ENCODE assay signal across 15 cellular contexts in genomic region chr7:80725181-80725611, GRCh38.
DNase-seq lines count a peak whose midpoint lies in the region; TF ChIP-seq lines count a peak whose summit lies in the region.
"Had no signal": no experiment of that assay in that cellular context is flagged by ENCODE, and none has a peak within 500 bp of the region (broad histone marks: within the 10 kb centered on the region; RNA-seq: fewer than 3 reads in every experiment).

No MANE protein-coding gene starts in this region.

- no peaks in the 10 kb centered on the region for H3K27me3 ChIP-seq in ACC112 (ENCODE audit: insufficient read depth, low read length)
- H3K27me3 ChIP-seq: neutrophil had no signal

- H3K36me3 Mint-ChIP-seq in glutamatergic neuron (ENCODE audit: unreplicated experiment) (no peaks in the 10 kb centered on the region), Calu3 (ENCODE audit: insufficient read depth, unreplicated experiment) (peaks cover 9% of the 10 kb centered on the region)
- H3K36me3 Mint-ChIP-seq: activated naive CD4-positive, alpha-beta T cell treated with anti-CD3 and anti-CD28 coated beads, Interleukin-2, amount 50 U/mL, for 72 hours; IgD-negative memory B cell had no signal

- BruUV-seq in Calu3 (replicated peaks; lab: Mats Ljungman, UMichigan) = no TSS peak

- H2AFZ ChIP-seq in ACC112 (ENCODE audit: low read length, unreplicated experiment) = peak overlapping the region; percentile 88

- peak overlapping the region; percentile 99 for H3K27ac ChIP-seq in ACC112 (ENCODE audit: low read depth, low read length)
- no peak overlapping the region for H3K27ac ChIP-seq in HEK293 (ENCODE audit: extremely low read depth, low read depth, low read length)
- H3K27ac ChIP-seq: neutrophil had no signal

- POLR2A ChIA-PET in HEK293 (lab: Yijun Ruan, JAX) = no interaction called here

- H3K79me2 ChIP-seq in ACC112 (ENCODE audit: control insufficient read depth, insufficient read depth, low read length, unreplicated experiment) = no peaks in the 10 kb centered on the region

- H3K4me3 Mint-ChIP-seq in glutamatergic neuron (ENCODE audit: unreplicated experiment) = no peak overlapping the region
- H3K4me3 Mint-ChIP-seq in Calu3 (ENCODE audit: low read depth, unreplicated experiment) = no peak overlapping the region
- H3K4me3 Mint-ChIP-seq: IgD-negative memory B cell; stimulated activated naive CD8-positive, alpha-beta T cell treated with anti-CD3 and anti-CD28 coated beads, Interleukin-15, amount 100 ng/mL, for 72 hours had no signal

- H3K4me1 ChIP-seq in ACC112 (ENCODE audit: control insufficient read depth, insufficient read depth, low read length, unreplicated experiment) (peaks cover 51% of the 10 kb centered on the region), HEK293 (ENCODE audit: control insufficient read depth, insufficient read depth, low read length) (peaks cover 9% of the 10 kb centered on the region)

- no peaks in the 10 kb centered on the region for H3K9me3 ChIP-seq in HEK293 (ENCODE audit: control insufficient read depth, insufficient read depth, low read depth, low read length)
- H3K9me3 ChIP-seq: neutrophil had no signal

- H3K4me1 Mint-ChIP-seq in glutamatergic neuron (ENCODE audit: low read depth, unreplicated experiment) = peaks cover 32% of the 10 kb centered on the region
- peaks cover 47% of the 10 kb centered on the region for H3K4me1 Mint-ChIP-seq in Calu3 (ENCODE audit: low read depth, unreplicated experiment)
- H3K4me1 Mint-ChIP-seq: stimulated activated naive CD8-positive, alpha-beta T cell treated with anti-CD3 and anti-CD28 coated beads, Interleukin-15, amount 100 ng/mL, for 72 hours had no signal

- H3K4me3 ChIP-seq in ACC112 (ENCODE audit: low read depth, low read length) (no peak overlapping the region), HEK293 (ENCODE audit: low read depth, low read length) (no peak overlapping the region)

- peaks cover 2% of the 10 kb centered on the region for H3K9me3 Mint-ChIP-seq in glutamatergic neuron (ENCODE audit: unreplicated experiment)
- no peaks in the 10 kb centered on the region for H3K9me3 Mint-ChIP-seq in Calu3 (ENCODE audit: low read depth, unreplicated experiment)
- H3K9me3 Mint-ChIP-seq: stimulated activated naive CD8-positive, alpha-beta T cell treated with anti-CD3 and anti-CD28 coated beads, Interleukin-15, amount 100 ng/mL, for 72 hours had no signal

- H3K36me3 ChIP-seq in ACC112 (ENCODE audit: insufficient read depth, low read length) (no peaks in the 10 kb centered on the region), HEK293 (ENCODE audit: control insufficient read depth in 2 of 2, insufficient read depth in 1 of 2, low read length in 2 of 2) (no peaks in the 10 kb centered on the region)
- H3K36me3 ChIP-seq: neutrophil had no signal

- H3K27ac Mint-ChIP-seq in glutamatergic neuron (ENCODE audit: unreplicated experiment) (peak overlapping the region; percentile 70), Calu3 (ENCODE audit: unreplicated experiment) (no peak overlapping the region)
- H3K27ac Mint-ChIP-seq: activated naive CD4-positive, alpha-beta T cell treated with anti-CD3 and anti-CD28 coated beads, Interleukin-2, amount 50 U/mL, for 72 hours; IgD-negative memory B cell; stimulated activated naive CD8-positive, alpha-beta T cell treated with anti-CD3 and anti-CD28 coated beads, Interleukin-15, amount 100 ng/mL, for 72 hours had no signal

- TF ChIP-seq CTCF in HEK293 (tag by site-specific recombination; IDR thresholded peaks at IDR 0.05) (no peak), glutamatergic neuron (IDR thresholded peaks at IDR 0.05; ENCODE audit: partially characterized antibody, unreplicated experiment) (no peak), Calu3 (IDR thresholded peaks at IDR 0.05; ENCODE audit: unreplicated experiment) (no peak)

- DNase-seq in NCI-H748 treated with DMSO at 0.1 percent for 48 hours (lab: John Stamatoyannopoulos, UW) (peak; percentile 16), glutamatergic neuron (no peak), RKO (ENCODE audit: low spot score) (no peak), Calu3 (no peak), LoVo (ENCODE audit: low spot score) (no peak), NCI-H1417 treated with DMSO at 0.1 percent for 48 hours (lab: John Stamatoyannopoulos, UW) (no peak)
- DNase-seq: activated CD4-positive, alpha-beta T cell treated with anti-CD3 and anti-CD28 coated beads, Interleukin-2, amount 50 U/mL, for 4 hours; NCI-H1048; retina; stimulated activated naive CD8-positive, alpha-beta T cell treated with anti-CD3 and anti-CD28 coated beads, Interleukin-15, amount 100 ng/mL, for 72 hours had no signal

- CTCF ChIA-PET in HEK293 (lab: Yijun Ruan, JAX) (interaction anchor here (0.6 to 2.1 kb wide), 3 partner anchors 8 to 583 kb away, joined by 3 to 10 read pairs (median 4); no protein-coding TSS in a partner anchor), Calu3 (lab: Charles Lee) (no interaction called here)

- H3K27me3 Mint-ChIP-seq in glutamatergic neuron (ENCODE audit: unreplicated experiment) = no peaks in the 10 kb centered on the region
- no peaks in the 10 kb centered on the region for H3K27me3 Mint-ChIP-seq in Calu3 (ENCODE audit: unreplicated experiment)
- H3K27me3 Mint-ChIP-seq: IgD-negative memory B cell; stimulated activated naive CD8-positive, alpha-beta T cell treated with anti-CD3 and anti-CD28 coated beads, Interleukin-15, amount 100 ng/mL, for 72 hours had no signal

- intact Hi-C loops in Calu3 (cut with micrococcal nuclease; ENCODE audit: unreplicated experiment) = loop anchor here (5.0 to 10.0 kb wide), 2 partner anchors 430 to 448 kb away; no protein-coding TSS in a partner anchor

TF ChIP-seq in HEK293, 187 proteins besides CTCF, POLR2A, EP300 and RAD21 (continues in another document):
- TF ChIP-seq INSM2 (tag by site-specific recombination; IDR thresholded peaks at IDR 0.05) (peak; percentile 87), ZNF501 (tag by site-specific recombination; IDR thresholded peaks at IDR 0.05) (peak; percentile 88), WT1 (tag by site-specific recombination; IDR thresholded peaks at IDR 0.05) (peak; percentile 92), TSHZ1 (tag by site-specific recombination; IDR thresholded peaks at IDR 0.05; ENCODE audit: borderline replicate concordance) (peak; percentile 86), GLI2 (tag by site-specific recombination; IDR thresholded peaks at IDR 0.05; ENCODE audit: borderline replicate concordance, low read depth) (peak; percentile 41; the same call in 1 of the 2 replicates), KLF10 (tag by site-specific recombination; IDR thresholded peaks at IDR 0.05) (peak; percentile 40; the same call in 1 of the 2 replicates), ZNF16 (tag by site-specific recombination; IDR thresholded peaks at IDR 0.05; ENCODE audit: low read depth) (no peak), ZFP41 (tag by site-specific recombination; IDR thresholded peaks at IDR 0.05; ENCODE audit: borderline replicate concordance) (no peak)
- TF ChIP-seq, protein P1, sequence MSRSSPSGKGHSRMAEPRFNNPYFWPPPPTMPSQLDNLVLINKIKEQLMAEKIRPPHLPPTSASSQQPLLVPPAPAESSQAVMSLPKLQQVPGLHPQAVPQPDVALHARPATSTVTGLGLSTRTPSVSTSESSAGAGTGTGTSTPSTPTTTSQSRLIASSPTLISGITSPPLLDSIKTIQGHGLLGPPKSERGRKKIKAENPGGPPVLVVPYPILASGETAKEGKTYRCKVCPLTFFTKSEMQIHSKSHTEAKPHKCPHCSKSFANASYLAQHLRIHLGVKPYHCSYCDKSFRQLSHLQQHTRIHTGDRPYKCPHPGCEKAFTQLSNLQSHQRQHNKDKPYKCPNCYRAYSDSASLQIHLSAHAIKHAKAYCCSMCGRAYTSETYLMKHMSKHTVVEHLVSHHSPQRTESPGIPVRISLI (tag by site-specific recombination; IDR thresholded peaks at IDR 0.05) = no peak; the same call in 1 of the 2 replicates
